8 cellular contexts compared by ENCODE assay signal in genomic region chr15:94232107-94232506, GRCh38. TPM values are rescaled to one million over a fixed set of nuclear protein-coding genes. Genes with fewer than 3 reads are reported as not detected.
DNase-seq lines count a peak whose midpoint lies in the region; ATAC-seq and TF ChIP-seq lines count a peak whose summit lies in the region.

No MANE protein-coding gene starts in this region.

- H3K27ac ChIP-seq in esophagus muscularis mucosa (replicated peaks in 1 of 4): peak overlapping the region in 2 of 4 donors; percentile 66 to 77
- peak overlapping the region in 2 of 4 donors; percentile 51 to 67 for H3K27ac ChIP-seq in sigmoid colon

- H3K4me1 ChIP-seq in esophagus muscularis mucosa (peaks cover 12 to 19% (median 15%) of the 10 kb centered on the region in 4 donors), sigmoid colon (peaks cover 0 to 19% (median 15%) of the 10 kb centered on the region in 4 donors)

- ATAC-seq in GM19035 (IDR thresholded peaks at IDR 0.05; ENCODE audit: unreplicated experiment) (peak; percentile 18), HG03159 (IDR thresholded peaks at IDR 0.05; ENCODE audit: unreplicated experiment) (no peak)

- H3K27me3 ChIP-seq in esophagus muscularis mucosa (peaks cover 0 to 23% (median 0%) of the 10 kb centered on the region in 4 donors), sigmoid colon (peaks cover 0 to 12% (median 9%) of the 10 kb centered on the region in 3 donors)

- DNase-seq in NOMO-1 treated with DMSO at 0.1 percent for 48 hours (lab: John Stamatoyannopoulos, UW; ENCODE audit: unreplicated experiment) (peak; percentile 30), esophagus muscularis mucosa (ENCODE audit: extremely low spot score) (no peak), sigmoid colon (no peak), DMS153 treated with DMSO at 0.1 percent for 48 hours (lab: John Stamatoyannopoulos, UW; ENCODE audit: unreplicated experiment) (no peak), HK-2 (ENCODE audit: unreplicated experiment) (no peak)
- DNase-seq in activated CD8-positive, alpha-beta memory T cell treated with anti-CD3 and anti-CD28 coated beads, Interleukin-2, amount 50 U/mL, for 4 hours: no peak

- WGBS in esophagus muscularis mucosa: 43% methylated on average over 9 of the region's 9 CpGs
- WGBS in sigmoid colon, 2 donors: 4 to 17% methylated on average over 9 of the region's 9 CpGs

- TF ChIP-seq CTCF in esophagus muscularis mucosa (IDR thresholded peaks at IDR 0.05): no peak
- TF ChIP-seq CTCF in sigmoid colon (IDR thresholded peaks at IDR 0.05): no peak

- H3K4me3 ChIP-seq in esophagus muscularis mucosa (peak overlapping the region; percentile 55 to 78 (median 62)), sigmoid colon (peak overlapping the region in 3 of 4 donors; percentile 46 to 60 (median 56))

- no peaks in the 10 kb centered on the region for H3K36me3 ChIP-seq in esophagus muscularis mucosa
- H3K36me3 ChIP-seq in sigmoid colon: no peaks in the 10 kb centered on the region

- no peaks in the 10 kb centered on the region for H3K9me3 ChIP-seq in esophagus muscularis mucosa
- no peaks in the 10 kb centered on the region for H3K9me3 ChIP-seq in sigmoid colon

- no peak for TF ChIP-seq EP300 in esophagus muscularis mucosa (IDR thresholded peaks at IDR 0.05)
- no peak for TF ChIP-seq EP300 in sigmoid colon (IDR thresholded peaks at IDR 0.05)

- no peak for TF ChIP-seq POLR2A in esophagus muscularis mucosa (IDR thresholded peaks at IDR 0.05; ENCODE audit: low read depth)
- TF ChIP-seq POLR2A in sigmoid colon (IDR thresholded peaks at IDR 0.05): no peak

- intact Hi-C loops in esophagus muscularis mucosa (cut with DNase I): no loop called here
- intact Hi-C loops in sigmoid colon (cut with DNase I): no loop called here

RNA-seq across cellular contexts. Expression of gene MCTP2, which starts 0.7 kb away (rescaled TPM):
- total RNA-seq in esophagus muscularis mucosa: 10 to 100 TPM in 1 of 4 donors, 1 to 10 TPM in 3; 2.4 to 14.6 (median 4.4) TPM
- total RNA-seq in sigmoid colon: 1 to 10 TPM; 1.5 to 4.4 (median 1.9) TPM
- 10 to 100 TPM in 2 of 3 donors, 1 to 10 TPM in 1; 7.2 to 12.2 (median 12.0) TPM for polyA plus RNA-seq in sigmoid colon
